In the genomic region with DNA sequence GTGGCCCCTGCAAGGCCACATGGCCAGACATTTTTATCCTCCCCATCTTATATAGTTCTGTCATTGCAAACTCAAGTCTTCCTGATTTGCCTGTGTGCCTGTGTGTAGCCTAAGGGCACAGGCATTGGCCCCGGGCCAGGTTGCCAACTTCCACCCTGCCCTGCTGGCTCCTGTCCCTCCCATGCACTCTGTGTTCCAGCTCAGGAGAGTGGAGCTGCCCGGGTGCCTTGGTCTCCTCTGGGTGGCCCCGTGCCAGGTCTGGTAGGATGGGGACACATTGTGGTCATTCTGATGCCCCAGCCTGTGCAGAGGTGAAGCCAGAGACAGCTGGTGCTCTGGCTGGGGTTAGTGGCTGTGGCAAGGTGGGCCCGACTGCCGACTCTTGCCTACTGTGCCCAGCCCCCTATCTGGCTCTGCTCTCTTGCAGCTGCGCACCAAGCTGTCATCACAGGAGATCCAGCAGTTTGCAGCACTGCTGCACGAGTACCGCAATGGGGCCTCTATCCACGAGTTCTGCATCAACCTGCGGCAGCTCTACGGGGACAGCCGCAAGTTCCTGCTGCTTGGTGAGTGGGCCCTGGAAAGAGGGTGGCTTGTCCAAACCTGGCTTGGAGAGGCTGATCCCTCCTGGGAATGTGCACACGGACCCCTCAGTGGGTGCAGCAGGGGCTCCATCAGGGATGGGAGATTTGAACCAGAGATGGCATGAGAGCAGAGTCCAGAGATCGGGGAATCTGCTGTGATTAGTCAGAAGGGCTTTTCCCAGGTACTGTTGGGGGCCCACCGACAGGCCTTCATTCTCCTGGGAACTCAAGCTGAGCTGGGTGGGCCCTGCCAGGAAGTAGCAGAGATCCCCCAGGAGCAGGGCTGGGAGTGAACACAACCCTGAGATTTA, we compare ENCODE assay signal across 1 cellular context.
TF ChIP-seq lines count a peak whose summit lies in the region.

No MANE protein-coding gene starts in this region.

TF ChIP-seq in K562, 482 proteins besides CTCF, POLR2A, EP300 and RAD21:
- TF ChIP-seq SMARCC2 (IDR thresholded peaks at IDR 0.05; ENCODE audit: low read depth) (no peak), RBM22 (IDR thresholded peaks at IDR 0.05; ENCODE audit: low read depth, low read length, poor library complexity, severe bottlenecking) (peak; percentile 43), RBFOX2 (IDR thresholded peaks at IDR 0.05; ENCODE audit: low read depth, low read length) (0 out of 2 replicates have a peak, but pooled peaks have one; percentile 15), NFIC (IDR thresholded peaks at IDR 0.05) (peak; percentile 44; the same call in 1 of the 2 replicates)
